In the genomic region with DNA sequence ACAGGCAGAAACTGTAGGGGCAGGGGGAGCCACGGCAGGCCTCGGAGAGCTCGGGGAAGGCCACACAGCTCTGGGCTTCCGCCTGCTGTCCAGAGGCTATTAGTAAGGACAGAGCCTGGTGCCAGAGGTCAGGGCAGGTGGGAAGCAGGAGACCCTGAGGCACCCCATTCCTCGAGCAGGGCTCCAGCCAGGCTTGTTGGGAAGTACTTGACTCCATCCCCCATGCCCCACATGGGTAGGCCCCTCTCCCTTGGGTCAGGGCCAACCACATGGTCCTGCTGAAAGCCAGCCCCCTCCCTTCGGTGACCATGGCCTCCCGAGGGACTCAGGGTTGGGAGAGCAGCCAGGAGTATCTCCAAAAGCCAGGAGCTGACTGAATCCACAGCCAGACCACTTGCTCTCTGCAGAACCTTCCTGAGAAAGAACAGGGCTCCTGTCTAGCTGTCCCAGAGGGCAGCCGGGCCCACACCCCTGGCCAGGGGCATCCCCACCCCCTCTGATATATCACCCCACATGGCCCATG, we compare ENCODE assay signal across 22 cellular contexts. TPM values are rescaled to one million over a fixed set of nuclear protein-coding genes. Genes with fewer than 3 reads are reported as not detected.
DNase-seq lines count a peak whose midpoint lies in the region; ATAC-seq and TF ChIP-seq lines count a peak whose summit lies in the region.
"Had no signal": no experiment of that assay in that cellular context is flagged by ENCODE, and none has a peak within 500 bp of the region (broad histone marks: within the 10 kb centered on the region; RNA-seq: fewer than 3 reads in every experiment).

No MANE protein-coding gene starts in this region.

- no peak overlapping the region for H3K4me3 ChIP-seq in left ventricle myocardium inferior
- H3K4me3 ChIP-seq in osteoblast (ENCODE audit: insufficient read depth, low read length), result no peak overlapping the region
- H3K4me3 ChIP-seq: left lung had no signal

- TF ChIP-seq CTCF in RWPE1 (conservative IDR thresholded peaks at IDR 0.05; ENCODE audit: low read depth) (no peak), left ventricle myocardium inferior (IDR thresholded peaks at IDR 0.05; ENCODE audit: borderline replicate concordance) (no peak), osteoblast (IDR thresholded peaks at IDR 0.05; ENCODE audit: extremely low read depth, low read depth, low read length) (no peak)

- H3K27ac ChIP-seq in RWPE1 (peak overlapping the region; percentile 53), left ventricle myocardium inferior (replicated peaks) (no peak overlapping the region), osteoblast (ENCODE audit: low read depth, low read length) (no peak overlapping the region)
- H3K27ac ChIP-seq: 22Rv1, left lung had no signal

- no peak overlapping the region for H3K4me2 ChIP-seq in osteoblast (ENCODE audit: insufficient read depth, low read length)

- ATAC-seq in HG03280 (IDR thresholded peaks at IDR 0.05; ENCODE audit: unreplicated experiment) (no peak), GM19395 (IDR thresholded peaks at IDR 0.05; ENCODE audit: unreplicated experiment) (no peak)
- ATAC-seq: left lung, WTC11 had no signal

- H3K4me1 ChIP-seq in left ventricle myocardium inferior (peaks cover 52% of the 10 kb centered on the region), osteoblast (ENCODE audit: insufficient read depth, low read length) (peaks cover 29% of the 10 kb centered on the region)

- intact Hi-C loops in left ventricle myocardium inferior (cut with micrococcal nuclease), result no loop called here

- H3K36me3 ChIP-seq in left ventricle myocardium inferior (no peaks in the 10 kb centered on the region), osteoblast (ENCODE audit: insufficient read depth, low read length) (no peaks in the 10 kb centered on the region)
- H3K36me3 ChIP-seq: left lung had no signal

- H2AFZ ChIP-seq in osteoblast (ENCODE audit: low read length), result no peak overlapping the region

- H4K20me1 ChIP-seq in osteoblast (ENCODE audit: insufficient read depth, low read length), result no peaks in the 10 kb centered on the region

- peak; percentile 31 for DNase-seq in DMS 273 (lab: John Stamatoyannopoulos, UW; ENCODE audit: unreplicated experiment)
- DNase-seq in DMS 273 treated with DMSO at 0.1 percent for 48 hours (lab: John Stamatoyannopoulos, UW), result no peak
- DNase-seq in RWPE1 (ENCODE audit: low spot score), result no peak
- peak; percentile 44 for DNase-seq in left ventricle myocardium inferior
- peak; percentile 55 for DNase-seq in osteoblast (ENCODE audit: insufficient read length, low spot score, missing footprints)
- DNase-seq in NCI-H1092 treated with DMSO at 0.1 percent for 48 hours (lab: John Stamatoyannopoulos, UW), result no peak
- DNase-seq: activated CD4-positive, alpha-beta T cell treated with anti-CD3 and anti-CD28 coated beads, Interleukin-2, amount 50 U/mL, for 48 hours; activated gamma-delta T cell; cortex of kidney; glutamatergic neuron; Karpas-422; NCI-H2081; NCI-H510A treated with DMSO at 0.1 percent for 48 hours; stimulated activated CD4-positive, alpha-beta T cell treated with anti-CD3 and anti-CD28 coated beads, Interleukin-2, amount 100 ng/mL, for 48 hours; stimulated activated naive CD4-positive, alpha-beta T cell treated with Interleukin-2 at 50 U/mL for 16 hours; T1000 had no signal

- POLR2A ChIA-PET in RWPE1 (lab: Yijun Ruan, JAX; ENCODE audit: low non-redundant PET), result no interaction called here

- no peaks in the 10 kb centered on the region for H3K27me3 ChIP-seq in left ventricle myocardium inferior (ENCODE audit: low read depth)
- H3K27me3 ChIP-seq in osteoblast (ENCODE audit: insufficient read depth, low read length), result no peaks in the 10 kb centered on the region
- H3K27me3 ChIP-seq: left lung had no signal

- H3K9me3 ChIP-seq in left ventricle myocardium inferior (replicated peaks) (no peaks in the 10 kb centered on the region), osteoblast (ENCODE audit: low read depth, low read length) (no peaks in the 10 kb centered on the region)
- H3K9me3 ChIP-seq: left lung had no signal

- CTCF ChIA-PET in RWPE1 (lab: Yijun Ruan, JAX), result no interaction called here

- no peaks in the 10 kb centered on the region for H3K79me2 ChIP-seq in osteoblast (ENCODE audit: insufficient read depth, low read length)

RNA-seq across cellular contexts. Expression of a gene that starts 17.4 kb away (rescaled TPM):
- total RNA-seq in left ventricle myocardium inferior (350 TPM), osteoblast (120 and 149 TPM in 2 replicates)

RNA-seq across cellular contexts. Expression of a gene that starts 52.9 kb away (rescaled TPM):
- not detected for total RNA-seq in left ventricle myocardium inferior
- not detected in 2 replicates for total RNA-seq in osteoblast
- total RNA-seq: fibroblast of lung, WTC11 had no signal

Comparison
In these comparisons a context has a peak if more than half of its experiments do, and no peak if none do; other contexts are left out.
1. DNase-seq: peak in DMS 273 (single experiment), left ventricle myocardium inferior (single experiment) and osteoblast (single experiment); none in DMS 273 treated with DMSO at 0.1 percent for 48 hours (single experiment), RWPE1 (single experiment) and NCI-H1092 treated with DMSO at 0.1 percent for 48 hours (single experiment).